Comparison of ENCODE assay signal across 18 cellular contexts in the genomic region with DNA sequence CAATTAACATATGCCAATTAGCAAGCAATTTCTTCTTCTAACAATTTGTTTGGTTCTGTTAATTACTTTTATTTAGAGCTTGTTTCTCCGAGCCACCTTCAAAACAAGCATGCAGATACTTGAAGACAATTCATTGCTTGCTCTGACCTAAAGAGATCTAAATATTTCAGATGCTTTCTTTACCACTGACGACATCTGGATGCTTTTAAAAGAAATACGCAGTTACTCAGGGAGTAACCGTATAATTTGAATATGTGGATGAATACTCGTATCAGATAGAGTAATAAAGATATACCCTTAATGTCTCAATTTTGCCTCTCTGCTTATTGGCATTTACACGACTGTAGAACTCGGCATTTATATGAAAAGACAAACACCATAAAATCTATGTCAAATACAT.
"Had no signal": no experiment of that assay in that cellular context is flagged by ENCODE, and none has a peak within 500 bp of the region (broad histone marks: within the 10 kb centered on the region; RNA-seq: fewer than 3 reads in every experiment).

No MANE protein-coding gene starts in this region.

- DNase-seq: activated CD4-positive, CD25-positive, alpha-beta regulatory T cell treated with anti-CD3 and anti-CD28 coated beads, Interleukin-2, amount 50 U/mL, for 72 hours; activated naive CD4-positive, alpha-beta T cell treated with anti-CD3 and anti-CD28 coated beads, Interleukin-2, amount 50 U/mL, for 16 hours; adrenal gland; brain microvascular endothelial cell; dermis blood vessel endothelial cell; erythroblast; glutamatergic neuron; kidney glomerular epithelial cell; nephron progenitor cell; occipital lobe; stimulated activated CD4-positive, alpha-beta T cell treated with anti-CD3 and anti-CD28 coated beads, Interleukin-4, amount 100 ng/mL, for 4 hours; stimulated activated CD8-positive, alpha-beta memory T cell treated with anti-CD3 and anti-CD28 coated beads, Interleukin-4, amount 100 ng/mL, for 48 hours; stimulated activated naive CD4-positive, alpha-beta T cell treated with Interleukin-2 at 50 U/mL for 16 hours; T-helper 1 cell; T1000; transverse colon had no signal

- H3K4me3 ChIP-seq: adrenal gland, skin epidermis, transverse colon, vagina had no signal

- H3K27me3 ChIP-seq: adrenal gland, brain microvascular endothelial cell, transverse colon, vagina had no signal

- H3K36me3 ChIP-seq: adrenal gland, brain microvascular endothelial cell, transverse colon, vagina had no signal

- H3K9me3 ChIP-seq: adrenal gland, transverse colon, vagina had no signal
